Comparison of ENCODE assay signal across 14 cellular contexts in the genomic region with DNA sequence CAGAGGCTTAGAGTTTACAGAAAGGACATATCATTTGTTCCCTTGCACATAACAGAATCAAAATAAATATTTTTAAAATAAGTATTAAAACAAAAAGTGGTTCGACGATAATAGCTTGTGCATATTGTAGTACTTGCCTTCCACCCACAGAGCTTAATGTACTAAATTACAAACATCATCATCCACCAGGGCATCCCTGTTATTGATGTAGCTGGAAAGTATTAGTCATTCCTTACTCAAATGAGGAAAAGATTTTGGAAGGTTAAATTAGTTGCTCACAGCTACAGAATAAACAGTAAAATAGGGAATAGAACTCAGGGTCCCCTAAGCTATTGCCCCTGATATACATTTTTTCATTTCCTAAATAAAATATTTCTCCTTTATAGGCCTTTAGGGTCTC.
DNase-seq lines count a peak whose midpoint lies in the region; ATAC-seq, FAIRE-seq and TF ChIP-seq lines count a peak whose summit lies in the region.
"Had no signal": no experiment of that assay in that cellular context is flagged by ENCODE, and none has a peak within 500 bp of the region (broad histone marks: within the 10 kb centered on the region; RNA-seq: fewer than 3 reads in every experiment).

No MANE protein-coding gene starts in this region.

- no peak for ATAC-seq in A549
- ATAC-seq in GM21619 (IDR thresholded peaks at IDR 0.05; ENCODE audit: unreplicated experiment) = no peak
- no peak for ATAC-seq in HG02610 (IDR thresholded peaks at IDR 0.05; ENCODE audit: unreplicated experiment)
- ATAC-seq: activated CD8-positive, alpha-beta T cell treated with anti-CD3 and anti-CD28 coated beads for 36 hours; T-cell had no signal

- FAIRE-seq in A549 (lab: Jason Lieb, UNC) (no peak), kidney (lab: Jason Lieb, UNC) (no peak)

- H3K36me3 ChIP-seq in kidney (ENCODE audit: control insufficient read depth in 1 of 2, insufficient read depth in 2 of 2, low read length in 2 of 2) = no peaks in the 10 kb centered on the region
- H3K36me3 ChIP-seq: ascending aorta had no signal

- H3K4me1 ChIP-seq in A549 (peaks cover 50% of the 10 kb centered on the region), kidney (ENCODE audit: control insufficient read depth in 1 of 2, insufficient read depth in 1 of 2, low read depth in 1 of 2, low read length in 2 of 2) (no peaks in the 10 kb centered on the region)

- no peak overlapping the region for H3K9ac ChIP-seq in kidney (ENCODE audit: low read length in 2 of 2)

- TF ChIP-seq POLR2A in A549 (IDR thresholded peaks at IDR 0.05; ENCODE audit: low read length) (no peak), lower leg skin (IDR thresholded peaks at IDR 0.05) (no peak)

- DNase-seq in A549 (ENCODE audit: low read depth in 1 of 2, low spot score in 1 of 2) (peak in 1 of 2 experiments; percentile 3), HCEC 1CT (peak; percentile 80), brain pericyte (ENCODE audit: low read depth, low spot score) (peak; percentile 27), kidney (no peak), medulla oblongata (ENCODE audit: extremely low spot score) (no peak), lower leg skin (ENCODE audit: low spot score in 2 of 2) (no peak)
- DNase-seq: activated CD8-positive, alpha-beta T cell treated with anti-CD3 and anti-CD28 coated beads for 36 hours; C1 segment of cervical spinal cord; MV-4-11; NCI-H82; T-cell had no signal

- peak overlapping the region; percentile 40 for H3K4me2 ChIP-seq in A549

- TF ChIP-seq CTCF in A549 (IDR thresholded peaks at IDR 0.05) (no peak), kidney (IDR thresholded peaks at IDR 0.05; ENCODE audit: borderline replicate concordance, extremely low read depth, insufficient read depth) (peak; percentile 5), lower leg skin (IDR thresholded peaks at IDR 0.05) (no peak)

- POLR2A ChIA-PET in A549 (lab: Yijun Ruan, JAX) = no interaction called here

- CTCF ChIA-PET in A549 (lab: Yijun Ruan, JAX) = no interaction called here

- no peak for TF ChIP-seq RAD21 in A549 (conservative IDR thresholded peaks at IDR 0.05 in 1 of 2, IDR thresholded peaks at IDR 0.05 in 1 of 2)

- intact Hi-C loops in kidney (cut with DNase I) (no loop called here), lower leg skin (cut with DNase I; ENCODE audit: low total_unique reads) (no loop called here)

- H3K4me3 ChIP-seq in A549 = no peak overlapping the region
- no peak overlapping the region for H3K4me3 ChIP-seq in kidney (ENCODE audit: low read length in 2 of 2)
- no peak overlapping the region for H3K4me3 ChIP-seq in lower leg skin (ENCODE audit: low read depth, poor library complexity, severe bottlenecking)
- H3K4me3 ChIP-seq: ascending aorta had no signal

- 22% methylated on average over 2 of the region's 2 CpGs for WGBS in A549 (ENCODE audit: missing lambda C conversion rate)
- WGBS in lower leg skin, 2 donors = 35 to 49% methylated on average over 2 of the region's 2 CpGs

- no peak for TF ChIP-seq EP300 in A549 (IDR thresholded peaks at IDR 0.05)

- H3K9me3 ChIP-seq in A549 (no peaks in the 10 kb centered on the region), kidney (ENCODE audit: control insufficient read depth in 1 of 2, low read length in 2 of 2) (no peaks in the 10 kb centered on the region)
- H3K9me3 ChIP-seq: ascending aorta had no signal

- H3K27ac ChIP-seq in A549 = no peak overlapping the region
- H3K27ac ChIP-seq in kidney (ENCODE audit: low read depth in 2 of 2, low read length in 2 of 2) = no peak overlapping the region
- H3K27ac ChIP-seq: ascending aorta had no signal

TF ChIP-seq in A549, 52 proteins besides CTCF, POLR2A, EP300 and RAD21:
- TF ChIP-seq, protein P1, sequence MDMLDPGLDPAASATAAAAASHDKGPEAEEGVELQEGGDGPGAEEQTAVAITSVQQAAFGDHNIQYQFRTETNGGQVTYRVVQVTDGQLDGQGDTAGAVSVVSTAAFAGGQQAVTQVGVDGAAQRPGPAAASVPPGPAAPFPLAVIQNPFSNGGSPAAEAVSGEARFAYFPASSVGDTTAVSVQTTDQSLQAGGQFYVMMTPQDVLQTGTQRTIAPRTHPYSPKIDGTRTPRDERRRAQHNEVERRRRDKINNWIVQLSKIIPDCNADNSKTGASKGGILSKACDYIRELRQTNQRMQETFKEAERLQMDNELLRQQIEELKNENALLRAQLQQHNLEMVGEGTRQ (IDR thresholded peaks at IDR 0.05) = no peak
- TF ChIP-seq HDAC2 (IDR thresholded peaks at IDR 0.05) (no peak), RFX5 (IDR thresholded peaks at IDR 0.05) (no peak), ZSCAN20 (CRISPR knock-in tag; IDR thresholded peaks at IDR 0.05) (no peak), FOSB (CRISPR knock-in tag; IDR thresholded peaks at IDR 0.05) (no peak), NPAS2 (CRISPR knock-in tag; IDR thresholded peaks at IDR 0.05; ENCODE audit: borderline replicate concordance) (no peak)

Comparison
In these comparisons a context has a peak if more than half of its experiments do, and no peak if none do; other contexts are left out.
1. DNase-seq: peak in HCEC 1CT (single experiment) and brain pericyte (single experiment); none in kidney (single experiment), medulla oblongata (single experiment) and lower leg skin (0 of 2).